Comparison of ENCODE assay signal across 1 cellular context in the genomic region with DNA sequence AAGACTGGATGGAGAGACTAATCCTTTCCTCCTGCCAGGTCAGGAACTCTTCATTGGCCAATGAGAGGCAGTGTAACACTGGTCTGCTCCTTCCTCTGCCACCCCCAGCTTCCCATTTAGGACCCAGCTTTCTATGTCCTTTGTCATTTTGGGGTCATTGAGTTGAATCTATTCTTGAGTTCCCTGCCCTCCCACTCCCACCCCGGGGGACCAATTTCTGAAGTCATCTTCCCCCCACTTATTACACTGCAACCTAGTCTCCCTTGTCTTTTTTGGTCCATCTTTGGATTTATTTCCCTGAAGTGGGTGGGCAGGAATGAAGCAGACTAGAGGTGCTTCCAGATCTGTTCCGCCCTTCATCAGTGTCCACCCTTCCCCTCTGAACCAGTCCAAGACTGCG.
TF ChIP-seq lines count a peak whose summit lies in the region.

No MANE protein-coding gene starts in this region.

TF ChIP-seq in K562, 482 proteins besides CTCF, POLR2A, EP300 and RAD21:
- TF ChIP-seq ZNF431 (CRISPR knock-in tag; IDR thresholded peaks at IDR 0.05) (no peak), COPS2 (conservative IDR thresholded peaks at IDR 0.05) (no peak), KDM1A (IDR thresholded peaks at IDR 0.05) (no peak), ZNF507 (tag; conservative IDR thresholded peaks at IDR 0.05) (no peak), FOXK1 (CRISPR knock-in tag; IDR thresholded peaks at IDR 0.05; ENCODE audit: borderline replicate concordance) (no peak)
- TF ChIP-seq, protein P1, sequence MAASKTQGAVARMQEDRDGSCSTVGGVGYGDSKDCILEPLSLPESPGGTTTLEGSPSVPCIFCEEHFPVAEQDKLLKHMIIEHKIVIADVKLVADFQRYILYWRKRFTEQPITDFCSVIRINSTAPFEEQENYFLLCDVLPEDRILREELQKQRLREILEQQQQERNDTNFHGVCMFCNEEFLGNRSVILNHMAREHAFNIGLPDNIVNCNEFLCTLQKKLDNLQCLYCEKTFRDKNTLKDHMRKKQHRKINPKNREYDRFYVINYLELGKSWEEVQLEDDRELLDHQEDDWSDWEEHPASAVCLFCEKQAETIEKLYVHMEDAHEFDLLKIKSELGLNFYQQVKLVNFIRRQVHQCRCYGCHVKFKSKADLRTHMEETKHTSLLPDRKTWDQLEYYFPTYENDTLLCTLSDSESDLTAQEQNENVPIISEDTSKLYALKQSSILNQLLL (CRISPR knock-in tag; IDR thresholded peaks at IDR 0.05; ENCODE audit: borderline replicate concordance): no peak
- TF ChIP-seq, protein P2, sequence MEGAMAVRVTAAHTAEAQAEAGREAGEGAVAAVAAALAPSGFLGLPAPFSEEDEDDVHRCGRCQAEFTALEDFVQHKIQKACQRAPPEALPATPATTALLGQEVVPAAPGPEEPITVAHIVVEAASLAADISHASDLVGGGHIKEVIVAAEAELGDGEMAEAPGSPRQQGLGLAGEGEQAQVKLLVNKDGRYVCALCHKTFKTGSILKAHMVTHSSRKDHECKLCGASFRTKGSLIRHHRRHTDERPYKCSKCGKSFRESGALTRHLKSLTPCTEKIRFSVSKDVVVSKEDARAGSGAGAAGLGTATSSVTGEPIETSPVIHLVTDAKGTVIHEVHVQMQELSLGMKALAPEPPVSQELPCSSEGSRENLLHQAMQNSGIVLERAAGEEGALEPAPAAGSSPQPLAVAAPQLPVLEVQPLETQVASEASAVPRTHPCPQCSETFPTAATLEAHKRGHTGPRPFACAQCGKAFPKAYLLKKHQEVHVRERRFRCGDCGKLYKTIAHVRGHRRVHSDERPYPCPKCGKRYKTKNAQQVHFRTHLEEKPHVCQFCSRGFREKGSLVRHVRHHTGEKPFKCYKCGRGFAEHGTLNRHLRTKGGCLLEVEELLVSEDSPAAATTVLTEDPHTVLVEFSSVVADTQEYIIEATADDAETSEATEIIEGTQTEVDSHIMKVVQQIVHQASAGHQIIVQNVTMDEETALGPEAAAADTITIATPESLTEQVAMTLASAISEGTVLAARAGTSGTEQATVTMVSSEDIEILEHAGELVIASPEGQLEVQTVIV (CRISPR knock-in tag; IDR thresholded peaks at IDR 0.05; ENCODE audit: borderline replicate concordance): no peak
- TF ChIP-seq, protein P3, sequence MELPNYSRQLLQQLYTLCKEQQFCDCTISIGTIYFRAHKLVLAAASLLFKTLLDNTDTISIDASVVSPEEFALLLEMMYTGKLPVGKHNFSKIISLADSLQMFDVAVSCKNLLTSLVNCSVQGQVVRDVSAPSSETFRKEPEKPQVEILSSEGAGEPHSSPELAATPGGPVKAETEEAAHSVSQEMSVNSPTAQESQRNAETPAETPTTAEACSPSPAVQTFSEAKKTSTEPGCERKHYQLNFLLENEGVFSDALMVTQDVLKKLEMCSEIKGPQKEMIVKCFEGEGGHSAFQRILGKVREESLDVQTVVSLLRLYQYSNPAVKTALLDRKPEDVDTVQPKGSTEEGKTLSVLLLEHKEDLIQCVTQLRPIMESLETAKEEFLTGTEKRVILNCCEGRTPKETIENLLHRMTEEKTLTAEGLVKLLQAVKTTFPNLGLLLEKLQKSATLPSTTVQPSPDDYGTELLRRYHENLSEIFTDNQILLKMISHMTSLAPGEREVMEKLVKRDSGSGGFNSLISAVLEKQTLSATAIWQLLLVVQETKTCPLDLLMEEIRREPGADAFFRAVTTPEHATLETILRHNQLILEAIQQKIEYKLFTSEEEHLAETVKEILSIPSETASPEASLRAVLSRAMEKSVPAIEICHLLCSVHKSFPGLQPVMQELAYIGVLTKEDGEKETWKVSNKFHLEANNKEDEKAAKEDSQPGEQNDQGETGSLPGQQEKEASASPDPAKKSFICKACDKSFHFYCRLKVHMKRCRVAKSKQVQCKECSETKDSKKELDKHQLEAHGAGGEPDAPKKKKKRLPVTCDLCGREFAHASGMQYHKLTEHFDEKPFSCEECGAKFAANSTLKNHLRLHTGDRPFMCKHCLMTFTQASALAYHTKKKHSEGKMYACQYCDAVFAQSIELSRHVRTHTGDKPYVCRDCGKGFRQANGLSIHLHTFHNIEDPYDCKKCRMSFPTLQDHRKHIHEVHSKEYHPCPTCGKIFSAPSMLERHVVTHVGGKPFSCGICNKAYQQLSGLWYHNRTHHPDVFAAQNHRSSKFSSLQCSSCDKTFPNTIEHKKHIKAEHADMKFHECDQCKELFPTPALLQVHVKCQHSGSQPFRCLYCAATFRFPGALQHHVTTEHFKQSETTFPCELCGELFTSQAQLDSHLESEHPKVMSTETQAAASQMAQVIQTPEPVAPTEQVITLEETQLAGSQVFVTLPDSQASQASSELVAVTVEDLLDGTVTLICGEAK (IDR thresholded peaks at IDR 0.05): no peak
- TF ChIP-seq, protein P3 (CRISPR knock-in tag; IDR thresholded peaks at IDR 0.05): no peak
